Comparison of ENCODE assay signal across 9 cellular contexts in the genomic region with DNA sequence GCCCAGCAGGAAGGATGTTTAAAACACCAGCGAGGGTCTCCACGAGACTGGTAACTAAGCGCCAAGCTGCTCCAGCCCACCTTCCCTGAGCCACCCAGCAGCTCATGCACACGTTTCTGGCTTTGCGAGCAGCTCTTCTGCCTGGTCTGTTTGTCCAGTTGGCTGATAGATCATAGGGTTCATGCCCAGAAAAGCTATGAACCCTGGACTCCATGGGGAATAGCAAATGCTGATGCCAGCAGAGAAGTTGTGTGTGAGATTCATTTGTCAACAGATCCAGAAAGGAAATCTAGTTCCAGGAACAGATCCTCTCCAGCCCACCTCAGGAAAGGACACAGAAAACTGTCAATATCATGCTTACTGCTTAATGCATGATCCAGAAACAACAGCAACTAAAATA. TPM values are rescaled to one million over a fixed set of nuclear protein-coding genes. Genes with fewer than 3 reads are reported as not detected.
"Had no signal": no experiment of that assay in that cellular context is flagged by ENCODE, and none has a peak within 500 bp of the region (broad histone marks: within the 10 kb centered on the region; RNA-seq: fewer than 3 reads in every experiment).

No MANE protein-coding gene starts in this region.

- H3K27ac Mint-ChIP-seq: GM23338, H9 had no signal

- H3K4me3 ChIP-seq: GM23338, K562 had no signal

- H3K4me1 Mint-ChIP-seq: GM23338 had no signal

- ATAC-seq: GM23338, K562 had no signal

- DNase-seq: H9, HCEC 1CT, IMR-90 had no signal

- H3K4me3 Mint-ChIP-seq: GM23338, H9 had no signal

- FAIRE-seq: H1, H54, K562 had no signal

- H3K27ac ChIP-seq: HL-60 had no signal

RNA-seq across cellular contexts. Expression of gene RIMBP2, which starts 28.2 kb away (rescaled TPM):
- total RNA-seq: HT1080, IMR-90, K562 had no signal
- polyA plus RNA-seq: IMR-90, K562 had no signal
